ENCODE assay signal across 20 cellular contexts in the genomic region with DNA sequence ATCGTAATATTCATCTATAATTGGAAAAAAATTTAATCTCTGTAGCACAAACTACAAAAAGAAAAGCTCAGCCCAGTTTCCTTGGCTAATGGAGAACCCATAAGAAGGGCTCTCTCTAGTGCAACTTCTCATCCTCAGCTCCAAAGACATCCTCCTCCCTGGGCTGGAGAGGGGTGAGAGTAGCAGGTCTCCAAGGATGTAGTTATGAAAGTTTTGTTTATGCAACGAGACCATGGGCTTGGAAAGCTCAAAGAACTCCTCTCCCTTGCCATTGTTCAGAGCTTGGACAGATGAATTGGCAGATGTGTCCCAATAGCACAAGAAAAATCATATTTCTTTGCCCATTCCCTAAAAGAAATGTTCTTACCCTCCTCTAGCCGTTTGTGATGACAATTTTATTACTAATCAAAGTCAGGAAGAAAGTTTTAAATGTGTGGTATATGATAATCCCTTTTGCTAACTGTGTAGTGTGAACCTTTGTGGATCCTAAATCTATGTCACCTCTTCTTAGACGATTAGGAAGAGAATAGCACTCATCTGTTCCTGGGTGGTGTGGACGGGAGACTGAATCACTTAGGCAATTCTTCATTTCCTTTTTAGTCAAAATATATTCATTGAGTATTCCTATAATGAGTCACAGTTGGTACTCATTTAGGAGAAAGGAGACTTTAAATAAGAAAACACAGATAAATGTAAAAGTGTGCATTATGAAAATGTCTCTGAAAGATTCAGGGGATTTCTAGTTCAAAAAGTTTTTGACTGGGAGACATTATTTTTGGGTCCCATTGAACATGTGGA. TPM values are rescaled to one million over a fixed set of nuclear protein-coding genes. Genes with fewer than 3 reads are reported as not detected.
DNase-seq lines count a peak whose midpoint lies in the region; ATAC-seq, FAIRE-seq and TF ChIP-seq lines count a peak whose summit lies in the region.
"Had no signal": no experiment of that assay in that cellular context is flagged by ENCODE, and none has a peak within 500 bp of the region (broad histone marks: within the 10 kb centered on the region; RNA-seq: fewer than 3 reads in every experiment).

No MANE protein-coding gene starts in this region.

- H3K9me3 Mint-ChIP-seq in activated T-cell treated with anti-CD3 and anti-CD28 coated beads, Interleukin-2, amount 50 U/mL, for 72 hours, result no peaks in the 10 kb centered on the region
- no peaks in the 10 kb centered on the region for H3K9me3 Mint-ChIP-seq in stimulated activated effector memory CD8-positive, alpha-beta T cell treated with anti-CD3 and anti-CD28 coated beads, Interleukin-12 subunit alpha, Interleukin-12 subunit beta, amount 100 ng/mL, for 72 hours
- H3K9me3 Mint-ChIP-seq: dendritic cell treated with granulocyte-macrophage colony-stimulating factor and Interleukin-4, amounts not matched to agents 40 ng/mL and 50 ng/mL, for 4 days; nephron; T-helper 1 cell treated with Interleukin-12 subunit alpha and Interleukin-12 subunit beta and Interleukin-4 antibody, amounts not matched to agents 30 μg/mL and 1 μg/mL, for 36 hours had no signal

- H3K27me3 ChIP-seq in endothelial cell of umbilical vein (ENCODE audit: control insufficient read depth in 2 of 2, insufficient read depth in 2 of 2, low read length in 2 of 2), result no peaks in the 10 kb centered on the region
- no peaks in the 10 kb centered on the region for H3K27me3 ChIP-seq in prostate gland (replicated peaks; ENCODE audit: insufficient read depth)
- H3K27me3 ChIP-seq: breast epithelium had no signal

- H3K4me1 ChIP-seq in endothelial cell of umbilical vein (ENCODE audit: control insufficient read depth, extremely low read depth, insufficient read depth, low read length) (peaks cover 3% of the 10 kb centered on the region), prostate gland (replicated peaks) (no peaks in the 10 kb centered on the region)

- 60% methylated on average over 5 of the region's 5 CpGs for WGBS in prostate gland

- H3K4me2 ChIP-seq in endothelial cell of umbilical vein (ENCODE audit: insufficient read depth, low read length), result no peak overlapping the region

- H3K9ac ChIP-seq in endothelial cell of umbilical vein (replicated peaks; ENCODE audit: extremely low read depth, insufficient read depth, low read length), result no peak overlapping the region

- H3K36me3 Mint-ChIP-seq in activated T-cell treated with anti-CD3 and anti-CD28 coated beads, Interleukin-2, amount 50 U/mL, for 72 hours (ENCODE audit: insufficient read depth in 2 of 2), result peaks cover 0 to 2% of the 10 kb centered on the region in 2 donors
- peaks cover 5% of the 10 kb centered on the region for H3K36me3 Mint-ChIP-seq in stimulated activated effector memory CD8-positive, alpha-beta T cell treated with anti-CD3 and anti-CD28 coated beads, Interleukin-12 subunit alpha, Interleukin-12 subunit beta, amount 100 ng/mL, for 72 hours

- peak; percentile 36 for FAIRE-seq in H54 (lab: Jason Lieb, UNC)
- FAIRE-seq in endothelial cell of umbilical vein (lab: Jason Lieb, UNC), result no peak
- FAIRE-seq in D721Med (lab: Jason Lieb, UNC), result no peak

- ATAC-seq in activated T-cell treated with anti-CD3 and anti-CD28 coated beads, Interleukin-2, amount 50 U/mL, for 72 hours (replicated peaks in 1 of 2), result peak; percentile 84 to 97
- peak; percentile 91 for ATAC-seq in stimulated activated effector memory CD8-positive, alpha-beta T cell treated with anti-CD3 and anti-CD28 coated beads, Interleukin-12 subunit alpha, Interleukin-12 subunit beta, amount 100 ng/mL, for 72 hours

- H3K4me3 ChIP-seq in endothelial cell of umbilical vein (replicated peaks in 1 of 3; ENCODE audit: insufficient read depth in 1 of 3, low read depth in 1 of 3, low read length in 3 of 3) (no peak overlapping the region), prostate gland (no peak overlapping the region)
- H3K4me3 ChIP-seq: breast epithelium had no signal

- H3K27ac ChIP-seq in endothelial cell of umbilical vein (ENCODE audit: insufficient read depth, low read depth, low read length) (no peak overlapping the region), prostate gland (no peak overlapping the region)
- H3K27ac ChIP-seq: breast epithelium had no signal

- H2AFZ ChIP-seq in endothelial cell of umbilical vein (ENCODE audit: low read depth, low read length), result no peak overlapping the region

- H4K20me1 ChIP-seq in endothelial cell of umbilical vein (replicated peaks; ENCODE audit: control insufficient read depth, extremely low read depth, insufficient read depth, low read length), result no peaks in the 10 kb centered on the region

- H3K36me3 ChIP-seq in endothelial cell of umbilical vein (ENCODE audit: control insufficient read depth in 2 of 2, extremely low read depth in 1 of 2, insufficient read depth in 2 of 2, low read length in 2 of 2) (no peaks in the 10 kb centered on the region), prostate gland (no peaks in the 10 kb centered on the region)
- H3K36me3 ChIP-seq: breast epithelium had no signal

- H3K27me3 Mint-ChIP-seq in activated T-cell treated with anti-CD3 and anti-CD28 coated beads, Interleukin-2, amount 50 U/mL, for 72 hours (ENCODE audit: low read depth), result peaks cover 36% of the 10 kb centered on the region

- H3K9me3 ChIP-seq in endothelial cell of umbilical vein (replicated peaks; ENCODE audit: control insufficient read depth, insufficient read depth, low read length), result no peaks in the 10 kb centered on the region
- H3K9me3 ChIP-seq in prostate gland, result no peaks in the 10 kb centered on the region
- H3K9me3 ChIP-seq: breast epithelium had no signal

- peak overlapping the region; percentile 20 for H3K27ac Mint-ChIP-seq in activated T-cell treated with anti-CD3 and anti-CD28 coated beads, Interleukin-2, amount 50 U/mL, for 72 hours
- peak overlapping the region; percentile 20 for H3K27ac Mint-ChIP-seq in stimulated activated effector memory CD8-positive, alpha-beta T cell treated with anti-CD3 and anti-CD28 coated beads, Interleukin-12 subunit alpha, Interleukin-12 subunit beta, amount 100 ng/mL, for 72 hours
- H3K27ac Mint-ChIP-seq: dendritic cell treated with granulocyte-macrophage colony-stimulating factor and Interleukin-4, amounts not matched to agents 40 ng/mL and 50 ng/mL, for 4 days; nephron; T-helper 1 cell treated with Interleukin-12 subunit alpha and Interleukin-12 subunit beta and Interleukin-4 antibody, amounts not matched to agents 30 μg/mL and 1 μg/mL, for 36 hours had no signal

- TF ChIP-seq CTCF in endothelial cell of umbilical vein (IDR thresholded peaks at IDR 0.05; ENCODE audit: extremely low read depth in 1 of 2, insufficient read depth in 1 of 2, low read depth in 1 of 2, low read length in 2 of 2), result no peak
- TF ChIP-seq CTCF in D721Med (IDR thresholded peaks at IDR 0.05; ENCODE audit: insufficient read depth, missing control alignments), result no peak
- no peak for TF ChIP-seq CTCF in prostate gland (IDR thresholded peaks at IDR 0.05)

- BruUV-seq in endothelial cell of umbilical vein (replicated peaks; lab: Mats Ljungman, UMichigan), result no TSS peak

- POLR2A ChIA-PET in endothelial cell of umbilical vein (lab: Charles Lee), result no interaction called here

- H3K9me1 ChIP-seq in endothelial cell of umbilical vein (replicated peaks; ENCODE audit: control insufficient read depth, extremely low read depth, insufficient read depth, low read length), result no peaks in the 10 kb centered on the region

- CTCF ChIA-PET in endothelial cell of umbilical vein (lab: Charles Lee), result interaction anchor here (0.7 to 2.0 kb wide), 2 partner anchors 30 to 31 kb away, joined by 3 to 9 read pairs; no protein-coding TSS in a partner anchor

- peak in 1 of 2 donors; percentile 9 for DNase-seq in activated T-cell treated with anti-CD3 and anti-CD28 coated beads, Interleukin-2, amount 50 U/mL, for 72 hours
- no peak for DNase-seq in activated T-cell treated with anti-CD3 and anti-CD28 coated beads, Interleukin-2, amount 50 U/mL, for 1 hour
- DNase-seq in H54 (ENCODE audit: insufficient read length, low spot score), result peak; percentile 40
- no peak for DNase-seq in endothelial cell of umbilical vein (ENCODE audit: low read depth, low spot score)
- DNase-seq in stimulated activated effector memory CD8-positive, alpha-beta T cell treated with anti-CD3 and anti-CD28 coated beads, Interleukin-12 subunit alpha, Interleukin-12 subunit beta, amount 100 ng/mL, for 72 hours (ENCODE audit: low spot score in 2 of 2), result no peak
- no peak for DNase-seq in activated CD4-positive, CD25-positive, alpha-beta regulatory T cell (lab: John Stamatoyannopoulos, UW)
- DNase-seq in D721Med (ENCODE audit: insufficient read length, low spot score), result no peak
- no peak for DNase-seq in prostate gland (ENCODE audit: low spot score)
- DNase-seq: activated naive CD4-positive, alpha-beta T cell treated with Interleukin-2 at 50 U/mL for 16 hours; hippocampal formation; mesenchymal stem cell; NCI-H1436 treated with DMSO at 0.1 percent for 48 hours; NCI-H2227 treated with DMSO at 0.1 percent for 48 hours; SHP77; stimulated activated CD4-positive, alpha-beta T cell treated with anti-CD3 and anti-CD28 coated beads, Interleukin-12 subunit alpha, Interleukin-12 subunit beta, amount 100 ng/mL, for 4 hours; stimulated activated naive CD4-positive, alpha-beta T cell treated with Interleukin-2 at 50 U/mL for 16 hours had no signal

- intact Hi-C loops in endothelial cell of umbilical vein (cut with micrococcal nuclease) (no loop called here), prostate gland (cut with DNase I) (no loop called here)

- H3K4me3 Mint-ChIP-seq in activated T-cell treated with anti-CD3 and anti-CD28 coated beads, Interleukin-2, amount 50 U/mL, for 72 hours, result peak overlapping the region; percentile 16 to 27
- H3K4me3 Mint-ChIP-seq in stimulated activated effector memory CD8-positive, alpha-beta T cell treated with anti-CD3 and anti-CD28 coated beads, Interleukin-12 subunit alpha, Interleukin-12 subunit beta, amount 100 ng/mL, for 72 hours, result no peak overlapping the region
- H3K4me3 Mint-ChIP-seq: dendritic cell treated with granulocyte-macrophage colony-stimulating factor and Interleukin-4, amounts not matched to agents 40 ng/mL and 50 ng/mL, for 4 days; nephron; T-helper 1 cell treated with Interleukin-12 subunit alpha and Interleukin-12 subunit beta and Interleukin-4 antibody, amounts not matched to agents 30 μg/mL and 1 μg/mL, for 36 hours had no signal

- dilution Hi-C loops in endothelial cell of umbilical vein (cut with MboI; ENCODE audit: extremely low pct_ligation_motif_present, low sequenced_read_pairs), result no loop called here

- H3K4me1 Mint-ChIP-seq in activated T-cell treated with anti-CD3 and anti-CD28 coated beads, Interleukin-2, amount 50 U/mL, for 72 hours (ENCODE audit: low read depth), result peaks cover 15% of the 10 kb centered on the region
- peaks cover 5% of the 10 kb centered on the region for H3K4me1 Mint-ChIP-seq in stimulated activated effector memory CD8-positive, alpha-beta T cell treated with anti-CD3 and anti-CD28 coated beads, Interleukin-12 subunit alpha, Interleukin-12 subunit beta, amount 100 ng/mL, for 72 hours

- H3K79me2 ChIP-seq in endothelial cell of umbilical vein (ENCODE audit: control insufficient read depth, insufficient read depth, low read length), result no peaks in the 10 kb centered on the region

- TF ChIP-seq POLR2A in H54 (IDR thresholded peaks at IDR 0.05; ENCODE audit: low read depth, low read length) (no peak), endothelial cell of umbilical vein (IDR thresholded peaks at IDR 0.05; ENCODE audit: low read depth, low read length) (no peak), prostate gland (IDR thresholded peaks at IDR 0.05) (no peak)

RNA-seq across cellular contexts. Expression of a gene that starts 52.2 kb away (rescaled TPM):
- 1 to 10 TPM; 2.2 to 4.7 TPM for total RNA-seq in activated T-cell treated with anti-CD3 and anti-CD28 coated beads, Interleukin-2, amount 50 U/mL, for 72 hours
- total RNA-seq in endothelial cell of umbilical vein, result 5.2 and 8.3 TPM in 2 replicates
- 1.3 and 1.4 TPM in 2 replicates for polyA plus RNA-seq in endothelial cell of umbilical vein
- polyA plus RNA-seq in endothelial cell of umbilical vein (2011; cell fraction: cytosol; rRNA removed), result 0.92 and 1.3 TPM in 2 replicates
- polyA plus RNA-seq in endothelial cell of umbilical vein (2011; cell fraction: nucleus; rRNA removed), result 16.8 and 20.3 TPM in 2 replicates
- polyA plus RNA-seq in endothelial cell of umbilical vein (2012), result 2.2 and 3.8 TPM in 2 replicates
- 7.3 and 12.0 TPM in 2 replicates for polyA minus RNA-seq in endothelial cell of umbilical vein
- 3.2 TPM for polyA minus RNA-seq in endothelial cell of umbilical vein (2011; cell fraction: cytosol; rRNA and poly(A)+ RNA removed)
- polyA minus RNA-seq in endothelial cell of umbilical vein (2011; cell fraction: nucleus; rRNA and poly(A)+ RNA removed), result 15.3 and 21.1 TPM in 2 replicates
- 10 to 100 TPM; 34.2 to 34.4 TPM for total RNA-seq in prostate gland
